ENCODE assay signal across 1 cellular context in genomic region chr9:89678394-89679005, GRCh38.
A peak's percentile ranks its signal among the peaks of the same experiment; 100 is the strongest.
TF ChIP-seq lines count a peak whose summit lies in the region.

No MANE protein-coding gene starts in this region.

TF ChIP-seq in WTC11, 78 proteins besides CTCF, POLR2A, EP300 and RAD21 (continued from another document):
- TF ChIP-seq USF2 (CRISPR knock-in tag; IDR thresholded peaks at IDR 0.05): no peak
- no peak for TF ChIP-seq RORB (CRISPR knock-in tag; IDR thresholded peaks at IDR 0.05)
- no peak for TF ChIP-seq PRDM15 (CRISPR knock-in tag; IDR thresholded peaks at IDR 0.05)
- TF ChIP-seq ATF3 (CRISPR knock-in tag; conservative IDR thresholded peaks at IDR 0.05): no peak
- no peak for TF ChIP-seq PRRX2 (CRISPR knock-in tag; IDR thresholded peaks at IDR 0.05)
- TF ChIP-seq ETV6 (CRISPR knock-in tag; IDR thresholded peaks at IDR 0.05): peak; percentile 64; the same call in 1 of the 2 replicates
- peak; percentile 65; the same call in 1 of the 2 replicates for TF ChIP-seq TEAD4 (CRISPR knock-in tag; IDR thresholded peaks at IDR 0.05)
- TF ChIP-seq NFATC4 (CRISPR knock-in tag; IDR thresholded peaks at IDR 0.05): no peak
- peak; percentile 92 for TF ChIP-seq ZNF423 (CRISPR knock-in tag; IDR thresholded peaks at IDR 0.05)
- TF ChIP-seq E2F4 (CRISPR knock-in tag; IDR thresholded peaks at IDR 0.05; ENCODE audit: borderline replicate concordance, low read depth): no peak
- no peak for TF ChIP-seq FOXK1 (CRISPR knock-in tag; IDR thresholded peaks at IDR 0.05)
- TF ChIP-seq ZBTB21 (CRISPR knock-in tag; IDR thresholded peaks at IDR 0.05; ENCODE audit: borderline replicate concordance): 0 out of 2 replicates have a peak, but pooled peaks have one; percentile 5
- no peak for TF ChIP-seq AFF4 (CRISPR knock-in tag; IDR thresholded peaks at IDR 0.05; ENCODE audit: borderline replicate concordance)
- peak; percentile 40; the same call in 1 of the 2 replicates for TF ChIP-seq FOXP4 (CRISPR knock-in tag; IDR thresholded peaks at IDR 0.05)
- no peak for TF ChIP-seq ZNF512 (CRISPR knock-in tag; IDR thresholded peaks at IDR 0.05; ENCODE audit: borderline replicate concordance)
- TF ChIP-seq IRF2 (CRISPR knock-in tag; IDR thresholded peaks at IDR 0.05; ENCODE audit: borderline replicate concordance, low read depth): no peak
- no peak for TF ChIP-seq SMAD4 (CRISPR knock-in tag; IDR thresholded peaks at IDR 0.05)
- no peak for TF ChIP-seq IRF1 (CRISPR knock-in tag; IDR thresholded peaks at IDR 0.05)
- TF ChIP-seq GRHL2 (CRISPR knock-in tag; IDR thresholded peaks at IDR 0.05; ENCODE audit: insufficient replicate concordance, severe bottlenecking): no peak
- no peak for TF ChIP-seq CBFB (CRISPR knock-in tag; IDR thresholded peaks at IDR 0.05; ENCODE audit: low read depth)
- no peak for TF ChIP-seq ZNF138 (CRISPR knock-in tag; conservative IDR thresholded peaks at IDR 0.05)
- no peak for TF ChIP-seq ZBTB43 (CRISPR knock-in tag; IDR thresholded peaks at IDR 0.05)
- TF ChIP-seq ZNF121 (CRISPR knock-in tag; IDR thresholded peaks at IDR 0.05): no peak
- TF ChIP-seq ZNF219 (CRISPR knock-in tag; IDR thresholded peaks at IDR 0.05; ENCODE audit: borderline replicate concordance): 0 out of 2 replicates have a peak, but pooled peaks have one; percentile 23
- no peak for TF ChIP-seq ERG (CRISPR knock-in tag; IDR thresholded peaks at IDR 0.05)
- no peak for TF ChIP-seq KAT7 (CRISPR knock-in tag; IDR thresholded peaks at IDR 0.05; ENCODE audit: borderline replicate concordance)
- TF ChIP-seq ZNF416 (CRISPR knock-in tag; IDR thresholded peaks at IDR 0.05): no peak
- no peak for TF ChIP-seq CREB1 (CRISPR knock-in tag; IDR thresholded peaks at IDR 0.05)
